Comparison of ENCODE assay signal across 11 cellular contexts in the genomic region with DNA sequence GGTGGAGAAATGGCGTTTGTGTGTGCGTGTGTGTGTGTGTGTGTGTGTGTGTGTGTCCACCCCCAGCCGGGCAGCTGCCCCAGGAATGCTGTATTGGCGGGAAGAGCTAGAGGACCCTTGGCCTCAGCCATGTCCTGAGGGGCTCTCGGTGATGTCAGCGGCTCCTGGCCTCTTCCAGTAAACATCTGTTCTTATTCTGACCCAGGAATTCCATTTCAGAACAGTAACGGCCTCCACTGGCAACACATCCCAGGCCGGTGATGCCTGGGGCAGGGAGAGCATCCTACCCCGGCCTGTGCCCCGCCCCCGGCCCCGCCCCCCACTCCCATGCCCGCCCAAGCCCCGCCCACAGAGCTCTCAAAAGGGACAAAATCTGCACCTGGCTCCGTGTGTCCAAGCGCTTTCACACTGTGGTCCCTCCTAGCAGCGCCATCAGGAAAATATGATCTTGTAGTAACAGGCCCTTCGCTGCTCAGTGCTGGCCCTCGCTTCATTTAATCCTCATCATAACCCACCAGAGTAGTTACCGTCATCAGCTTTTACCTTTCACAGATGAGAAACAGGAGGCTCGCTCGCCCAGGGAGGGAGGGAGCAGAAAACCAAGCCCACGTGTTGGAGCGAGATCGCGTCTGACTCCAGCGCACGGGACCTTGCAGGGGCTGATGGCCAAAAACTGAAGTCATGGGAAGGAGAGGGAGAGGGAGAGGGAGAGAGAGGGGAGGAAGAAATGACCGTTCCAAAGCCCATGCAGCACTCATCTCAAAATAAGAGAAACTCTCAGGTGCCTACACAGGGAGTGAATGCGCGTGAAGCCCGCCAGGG. TPM values are rescaled to one million over a fixed set of nuclear protein-coding genes. Genes with fewer than 3 reads are reported as not detected.
DNase-seq lines count a peak whose midpoint lies in the region; ATAC-seq and TF ChIP-seq lines count a peak whose summit lies in the region.
"Had no signal": no experiment of that assay in that cellular context is flagged by ENCODE, and none has a peak within 500 bp of the region (broad histone marks: within the 10 kb centered on the region; RNA-seq: fewer than 3 reads in every experiment).

No MANE protein-coding gene starts in this region.

- no peaks in the 10 kb centered on the region for H3K4me1 ChIP-seq in HUES64 (ENCODE audit: insufficient read depth, low read length)
- H3K4me1 ChIP-seq in fibroblast of lung (ENCODE audit: control insufficient read depth, extremely low read depth, insufficient read depth, low read length), result no peaks in the 10 kb centered on the region
- no peaks in the 10 kb centered on the region for H3K4me1 ChIP-seq in lower lobe of right lung
- peaks cover 0 to 21% (median 17%) of the 10 kb centered on the region in 4 donors for H3K4me1 ChIP-seq in tibial artery

- no peak overlapping the region for H3K4me3 Mint-ChIP-seq in effector memory CD8-positive, alpha-beta T cell
- H3K4me3 Mint-ChIP-seq: activated CD4-positive, alpha-beta T cell treated with anti-CD3 and anti-CD28 coated beads, Interleukin-2, amount 10 ng/mL, durations not matched to agents 24 days and 14 days had no signal

- no peak overlapping the region for H2AFZ ChIP-seq in fibroblast of lung (ENCODE audit: low read length)

- no peaks in the 10 kb centered on the region for H3K36me3 Mint-ChIP-seq in activated naive CD4-positive, alpha-beta T cell treated with anti-CD3 and anti-CD28 coated beads, Interleukin-2, amount 50 U/mL, for 72 hours
- H3K36me3 Mint-ChIP-seq in effector memory CD8-positive, alpha-beta T cell (ENCODE audit: insufficient read depth), result no peaks in the 10 kb centered on the region

- ATAC-seq in lower lobe of right lung, result peak; percentile 44 to 57
- ATAC-seq in GM18870 (IDR thresholded peaks at IDR 0.05; ENCODE audit: unreplicated experiment), result no peak
- ATAC-seq in activated naive CD4-positive, alpha-beta T cell treated with anti-CD3 and anti-CD28 coated beads, Interleukin-2, amount 50 U/mL, for 72 hours, result no peak
- ATAC-seq in effector memory CD8-positive, alpha-beta T cell (replicated peaks), result no peak

- intact Hi-C loops in lower lobe of right lung (cut with DNase I) (no loop called here), tibial artery (cut with DNase I; ENCODE audit: low total_unique reads) (no loop called here)

- H3K27me3 Mint-ChIP-seq in effector memory CD8-positive, alpha-beta T cell, result peaks cover 10 to 87% of the 10 kb centered on the region in 2 donors
- H3K27me3 Mint-ChIP-seq: activated CD4-positive, alpha-beta T cell treated with anti-CD3 and anti-CD28 coated beads, Interleukin-2, amount 10 ng/mL, durations not matched to agents 24 days and 14 days had no signal

- 30% methylated on average over 28 of the region's 32 CpGs for WGBS in HUES64

- H3K9ac ChIP-seq in HUES64 (ENCODE audit: low read depth, low read length) (peak overlapping the region; percentile 56), fibroblast of lung (ENCODE audit: insufficient read depth, low read length) (no peak overlapping the region)

- H3K36me3 ChIP-seq in HUES64 (ENCODE audit: insufficient read depth, low read length) (no peaks in the 10 kb centered on the region), fibroblast of lung (ENCODE audit: control insufficient read depth, insufficient read depth, low read length) (no peaks in the 10 kb centered on the region), lower lobe of right lung (no peaks in the 10 kb centered on the region), tibial artery (peaks cover 0 to 8% (median 0%) of the 10 kb centered on the region in 3 donors)

- peaks cover 28% of the 10 kb centered on the region for H3K79me2 ChIP-seq in fibroblast of lung (ENCODE audit: control insufficient read depth, insufficient read depth, low read length)

- H3K9me3 Mint-ChIP-seq in activated naive CD4-positive, alpha-beta T cell treated with anti-CD3 and anti-CD28 coated beads, Interleukin-2, amount 50 U/mL, for 72 hours, result no peaks in the 10 kb centered on the region
- H3K9me3 Mint-ChIP-seq in effector memory CD8-positive, alpha-beta T cell, result no peaks in the 10 kb centered on the region
- H3K9me3 Mint-ChIP-seq: activated CD4-positive, alpha-beta T cell treated with anti-CD3 and anti-CD28 coated beads, Interleukin-2, amount 10 ng/mL, durations not matched to agents 24 days and 14 days had no signal

- no peak for TF ChIP-seq CTCF in fibroblast of lung (conservative IDR thresholded peaks at IDR 0.05 in 1 of 2, IDR thresholded peaks at IDR 0.05 in 1 of 2; ENCODE audit: low read depth in 1 of 2, low read length in 2 of 2)
- no peak for TF ChIP-seq CTCF in lower lobe of right lung (IDR thresholded peaks at IDR 0.05)
- no peak for TF ChIP-seq CTCF in tibial artery (IDR thresholded peaks at IDR 0.05)

- no peaks in the 10 kb centered on the region for H4K20me1 ChIP-seq in fibroblast of lung (ENCODE audit: control insufficient read depth, extremely low read depth, insufficient read depth, low read length)

- H3K4me2 ChIP-seq in fibroblast of lung (ENCODE audit: extremely low read depth, insufficient read depth, low read length), result peak overlapping the region; percentile 36

- DNase-seq in fibroblast of lung (ENCODE audit: low read depth in 2 of 2) (peak; percentile 20 to 78), lower lobe of right lung (peak; percentile 41), tibial artery (peak; percentile 75 to 90)
- DNase-seq in activated naive CD4-positive, alpha-beta T cell treated with anti-CD3 and anti-CD28 coated beads, Interleukin-2, amount 50 U/mL, for 72 hours (ENCODE audit: low spot score in 2 of 2), result no peak
- no peak for DNase-seq in effector memory CD8-positive, alpha-beta T cell
- DNase-seq in stimulated activated naive CD4-positive, alpha-beta T cell treated with Interleukin-2 at 50 U/mL for 16 hours (lab: John Stamatoyannopoulos, UW), result no peak
- DNase-seq: activated CD4-positive, alpha-beta T cell treated with anti-CD3 and anti-CD28 coated beads, Interleukin-2, amount 10 ng/mL, durations not matched to agents 24 days and 14 days; DMS79 treated with DMSO at 0.1 percent for 48 hours; NCI-H2029 treated with DMSO at 0.1 percent for 48 hours had no signal

- H3K4me1 Mint-ChIP-seq in effector memory CD8-positive, alpha-beta T cell (ENCODE audit: low read depth in 2 of 2), result no peaks in the 10 kb centered on the region
- H3K4me1 Mint-ChIP-seq: activated CD4-positive, alpha-beta T cell treated with anti-CD3 and anti-CD28 coated beads, Interleukin-2, amount 10 ng/mL, durations not matched to agents 24 days and 14 days had no signal

- H3K27ac ChIP-seq in HUES64 (ENCODE audit: low read depth, low read length) (no peak overlapping the region), fibroblast of lung (ENCODE audit: insufficient read depth, low read length) (peak overlapping the region; percentile 53), lower lobe of right lung (no peak overlapping the region), tibial artery (peak overlapping the region; percentile 61 to 64)

- H3K9me3 ChIP-seq in HUES64 (ENCODE audit: insufficient read depth, low read depth, low read length) (no peaks in the 10 kb centered on the region), fibroblast of lung (ENCODE audit: control insufficient read depth, insufficient read depth, low read depth, low read length) (no peaks in the 10 kb centered on the region), lower lobe of right lung (no peaks in the 10 kb centered on the region), tibial artery (no peaks in the 10 kb centered on the region)

- H3K27me3 ChIP-seq in HUES64 (ENCODE audit: insufficient read depth, low read length) (peaks cover 15% of the 10 kb centered on the region), fibroblast of lung (ENCODE audit: control insufficient read depth, insufficient read depth, low read length) (no peaks in the 10 kb centered on the region), lower lobe of right lung (ENCODE audit: low read depth) (no peaks in the 10 kb centered on the region), tibial artery (no peaks in the 10 kb centered on the region)

- no peak overlapping the region for H3K27ac Mint-ChIP-seq in activated naive CD4-positive, alpha-beta T cell treated with anti-CD3 and anti-CD28 coated beads, Interleukin-2, amount 50 U/mL, for 72 hours
- no peak overlapping the region for H3K27ac Mint-ChIP-seq in effector memory CD8-positive, alpha-beta T cell
- H3K27ac Mint-ChIP-seq: activated CD4-positive, alpha-beta T cell treated with anti-CD3 and anti-CD28 coated beads, Interleukin-2, amount 10 ng/mL, durations not matched to agents 24 days and 14 days had no signal

- H3K4me3 ChIP-seq in HUES64 (ENCODE audit: low read length), result peak overlapping the region; percentile 65
- no peak overlapping the region for H3K4me3 ChIP-seq in fibroblast of lung (replicated peaks in 1 of 4; ENCODE audit: control extremely low read depth in 1 of 4, insufficient read depth in 1 of 4, low read depth in 3 of 4, low read length in 4 of 4)
- H3K4me3 ChIP-seq in lower lobe of right lung, result no peak overlapping the region
- H3K4me3 ChIP-seq in tibial artery, result peak overlapping the region; percentile 17 to 32

RNA-seq across cellular contexts. Expression of gene ADAMTS2, which starts 18.9 kb away (rescaled TPM):
- 1.9 TPM for polyA plus RNA-seq in HUES64 (2013, experiment 1 of 2)
- 3.4 TPM for polyA plus RNA-seq in HUES64 (2013, experiment 2 of 2)
- total RNA-seq in fibroblast of lung (16.2 and 27.0 TPM in 2 replicates), lower lobe of right lung (13.0 TPM)
- polyA plus RNA-seq in fibroblast of lung, result 30.3 and 70.2 TPM in 2 replicates
- polyA plus RNA-seq in fibroblast of lung (2012), result 34.0 and 80.2 TPM in 2 replicates
- 81.7 and 114 TPM in 2 replicates for polyA minus RNA-seq in fibroblast of lung (ENCODE audit: low replicate concordance)
- total RNA-seq in activated naive CD4-positive, alpha-beta T cell treated with anti-CD3 and anti-CD28 coated beads, Interleukin-2, amount 50 U/mL, for 72 hours, result not detected
- total RNA-seq: activated CD4-positive, alpha-beta T cell treated with anti-CD3 and anti-CD28 coated beads, Interleukin-2, amount 10 ng/mL, durations not matched to agents 24 days and 14 days had no signal

Comparison
In these comparisons a context has a peak if more than half of its experiments do, and no peak if none do; other contexts are left out.
1. H3K27ac ChIP-seq: peak in fibroblast of lung (single experiment) and tibial artery (2 of 2); none in HUES64 (single experiment) and lower lobe of right lung (single experiment).
2. H3K4me3 ChIP-seq: peak in HUES64 (single experiment) and tibial artery (2 of 2); none in fibroblast of lung (0 of 4) and lower lobe of right lung (single experiment).
3. DNase-seq: peak in fibroblast of lung (2 of 2), lower lobe of right lung (single experiment) and tibial artery (2 of 2); none in activated naive CD4-positive, alpha-beta T cell treated with anti-CD3 and anti-CD28 coated beads, Interleukin-2, amount 50 U/mL, for 72 hours (0 of 2), effector memory CD8-positive, alpha-beta T cell (0 of 3) and stimulated activated naive CD4-positive, alpha-beta T cell treated with Interleukin-2 at 50 U/mL for 16 hours (single experiment).
4. ATAC-seq: peak in lower lobe of right lung (2 of 2); none in GM18870 (single experiment), activated naive CD4-positive, alpha-beta T cell treated with anti-CD3 and anti-CD28 coated beads, Interleukin-2, amount 50 U/mL, for 72 hours (0 of 2) and effector memory CD8-positive, alpha-beta T cell (single experiment).
5. RNA of gene ADAMTS2, which starts 18.9 kb away (total RNA-seq): 16.2 to 27.0 TPM in fibroblast of lung and 13.0 TPM in lower lobe of right lung (single experiment); not detected in activated naive CD4-positive, alpha-beta T cell treated with anti-CD3 and anti-CD28 coated beads, Interleukin-2, amount 50 U/mL, for 72 hours; every median in the first group is over 10 times any median in the second.